ENCODE assay signal across 8 cellular contexts in the genomic region with DNA sequence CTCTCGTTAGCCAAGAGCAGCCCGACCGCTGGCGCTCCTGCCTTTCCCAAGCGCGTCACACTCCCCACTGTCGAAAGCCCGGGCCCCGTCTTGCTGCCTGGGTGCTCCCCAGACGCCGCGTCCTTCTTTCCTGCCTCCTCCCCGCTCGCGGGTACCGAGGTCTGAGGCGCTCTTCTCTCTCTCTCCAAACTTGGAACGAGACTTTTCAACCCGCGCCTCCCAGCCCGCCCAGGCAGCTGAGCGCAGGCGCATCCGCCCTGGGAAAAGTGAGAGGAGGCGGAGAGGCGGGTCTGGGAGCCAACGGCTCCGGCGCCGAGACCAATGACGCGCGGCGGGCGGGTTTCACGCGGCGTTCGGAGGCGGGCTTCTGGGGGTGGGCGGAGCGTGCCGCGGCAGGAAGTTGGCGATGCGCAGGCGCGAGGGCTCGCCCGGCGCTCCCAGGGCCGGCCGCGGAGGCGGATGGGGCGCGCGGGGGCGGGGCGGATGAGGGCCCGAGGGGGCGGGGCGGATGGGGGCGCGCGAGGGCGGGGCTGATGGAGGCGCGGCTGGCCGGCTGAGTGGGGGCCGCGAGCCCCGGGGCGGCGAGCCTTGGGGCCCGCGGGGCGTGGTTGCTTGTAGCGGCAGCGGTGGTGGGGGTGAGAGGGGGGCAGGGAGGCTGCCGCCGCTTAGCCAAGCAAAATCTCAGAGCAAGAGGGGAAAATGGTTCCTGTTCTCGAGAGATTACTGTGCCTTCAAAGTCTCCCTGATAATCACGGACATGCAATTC. TPM values are rescaled to one million over a fixed set of nuclear protein-coding genes. Genes with fewer than 3 reads are reported as not detected.
DNase-seq lines count a peak whose midpoint lies in the region; ATAC-seq and TF ChIP-seq lines count a peak whose summit lies in the region.

A gene (minus strand): TSS at position 268 of the 766 bp plus-strand sequence. CDS start 309 bp downstream, outside the sequence.

- H3K27me3 ChIP-seq in PC-3 (ENCODE audit: low read length): no peaks in the 10 kb centered on the region
- no peaks in the 10 kb centered on the region for H3K27me3 ChIP-seq in mucosa of stomach (ENCODE audit: control insufficient read depth, insufficient read depth, low read length)

- peak within 1 kb of the TSS; percentile 97 for H3K4me2 ChIP-seq in PC-3 (ENCODE audit: low read length)

- TF ChIP-seq CTCF in PC-3 (conservative IDR thresholded peaks at IDR 0.05; ENCODE audit: low read depth, low read length) (no peak), epithelial cell of proximal tubule (conservative IDR thresholded peaks at IDR 0.05; ENCODE audit: low read depth, low read length) (no peak)

- H3K79me2 ChIP-seq in PC-3 (ENCODE audit: low read length): peaks cover 46% of the 10 kb centered on the region

- no TSS peak for BruUV-seq in PC-3 (replicated peaks; lab: Mats Ljungman, UMichigan)

- peaks cover 27% of the 10 kb centered on the region for H4K20me1 ChIP-seq in PC-3 (ENCODE audit: low read length)

- H3K36me3 ChIP-seq in PC-3 (ENCODE audit: low read depth, low read length) (peaks cover 12% of the 10 kb centered on the region), mucosa of stomach (ENCODE audit: control insufficient read depth, insufficient read depth, low read length) (no peaks in the 10 kb centered on the region)

- peak; percentile 84 for ATAC-seq in GM21529 (IDR thresholded peaks at IDR 0.05; ENCODE audit: unreplicated experiment)
- ATAC-seq in PC-3: peak; percentile 88

- H3K4me1 ChIP-seq in PC-3 (ENCODE audit: insufficient read depth, low read length) (peaks cover 41% of the 10 kb centered on the region), mucosa of stomach (ENCODE audit: control insufficient read depth, insufficient read depth, low read length) (no peaks in the 10 kb centered on the region)

- no peaks in the 10 kb centered on the region for H3K9me2 ChIP-seq in PC-3 (replicated peaks; ENCODE audit: low read length)

- POLR2A ChIA-PET in PC-3 (lab: Charles Lee; ENCODE audit: unreplicated experiment): interaction anchor here (0.6 to 0.7 kb wide), 4 partner anchors 48 to 844 kb away, joined by 3 to 7 read pairs (median 4); a partner anchor contains a TSS

- H3K9ac ChIP-seq in PC-3 (ENCODE audit: low read length): peak within 1 kb of the TSS; percentile 93
- H3K9ac ChIP-seq in mucosa of stomach (ENCODE audit: low read length): peak within 1 kb of the TSS; percentile 75

- no peaks in the 10 kb centered on the region for H3F3A ChIP-seq in PC-3 (ENCODE audit: low read length, unreplicated experiment)

- H2AFZ ChIP-seq in PC-3 (ENCODE audit: low read length): peak within 1 kb of the TSS; percentile 87

- intact Hi-C loops in PC-3 (cut with micrococcal nuclease): no loop called here

- H3K27ac ChIP-seq in PC-3 (ENCODE audit: low read length): peak within 1 kb of the TSS; percentile 75

- H3K9me3 ChIP-seq in PC-3 (ENCODE audit: low read length): no peaks in the 10 kb centered on the region
- H3K9me3 ChIP-seq in mucosa of stomach (ENCODE audit: control insufficient read depth, low read length): no peaks in the 10 kb centered on the region

- peak within 1 kb of the TSS; percentile 74 for H3K4me3 ChIP-seq in Jurkat, Clone E6-1 (ENCODE audit: low read length)
- H3K4me3 ChIP-seq in PC-3 (ENCODE audit: low read length) (peak within 1 kb of the TSS; percentile 94), epithelial cell of proximal tubule (ENCODE audit: low read depth, low read length) (peak within 1 kb of the TSS; percentile 71), mucosa of stomach (ENCODE audit: low read length) (peak within 1 kb of the TSS; percentile 36)

- DNase-seq in DMS114 treated with DMSO at 0.1 percent for 48 hours (lab: John Stamatoyannopoulos, UW; ENCODE audit: unreplicated experiment): peak; percentile 73
- DNase-seq in Jurkat, Clone E6-1 (ENCODE audit: low read depth, low spot score): peak; percentile 77
- peak; percentile 90 for DNase-seq in PC-3
- peak; percentile 97 for DNase-seq in activated T-cell treated with anti-CD3 and anti-CD28 coated beads, Interleukin-2, amount 50 U/mL, for 1 hour
- no peak for DNase-seq in epithelial cell of proximal tubule (ENCODE audit: low read depth)
- DNase-seq in stimulated activated CD8-positive, alpha-beta memory T cell treated with anti-CD3 and anti-CD28 coated beads, Interleukin-7, amount 100 ng/mL, for 1 hour (ENCODE audit: low read depth in 2 of 2): peak; percentile 77 to 90

- CTCF ChIA-PET in PC-3 (lab: Charles Lee): interaction anchor here (1.0 kb wide), 1 partner anchor 13 kb away, joined by 3 read pairs; no protein-coding TSS in a partner anchor

RNA-seq across cellular contexts. Expression of the gene that starts here (rescaled TPM):
- polyA plus RNA-seq in Jurkat, Clone E6-1 (2012; ENCODE audit: insufficient read depth, insufficient read length): 238 TPM
- total RNA-seq in PC-3 (2014; rRNA removed) (153 and 155 TPM in 2 replicates), epithelial cell of proximal tubule (149 and 150 TPM in 2 replicates)

Comparison
In these comparisons a context has a peak if more than half of its experiments do, and no peak if none do; other contexts are left out.
1. H3K4me3 ChIP-seq: peak in every context shown above with its lines; median percentile 94 in PC-3; 74 in Jurkat, Clone E6-1; 71 in epithelial cell of proximal tubule; 36 in mucosa of stomach.